8 cellular contexts compared by ENCODE assay signal in the genomic region with DNA sequence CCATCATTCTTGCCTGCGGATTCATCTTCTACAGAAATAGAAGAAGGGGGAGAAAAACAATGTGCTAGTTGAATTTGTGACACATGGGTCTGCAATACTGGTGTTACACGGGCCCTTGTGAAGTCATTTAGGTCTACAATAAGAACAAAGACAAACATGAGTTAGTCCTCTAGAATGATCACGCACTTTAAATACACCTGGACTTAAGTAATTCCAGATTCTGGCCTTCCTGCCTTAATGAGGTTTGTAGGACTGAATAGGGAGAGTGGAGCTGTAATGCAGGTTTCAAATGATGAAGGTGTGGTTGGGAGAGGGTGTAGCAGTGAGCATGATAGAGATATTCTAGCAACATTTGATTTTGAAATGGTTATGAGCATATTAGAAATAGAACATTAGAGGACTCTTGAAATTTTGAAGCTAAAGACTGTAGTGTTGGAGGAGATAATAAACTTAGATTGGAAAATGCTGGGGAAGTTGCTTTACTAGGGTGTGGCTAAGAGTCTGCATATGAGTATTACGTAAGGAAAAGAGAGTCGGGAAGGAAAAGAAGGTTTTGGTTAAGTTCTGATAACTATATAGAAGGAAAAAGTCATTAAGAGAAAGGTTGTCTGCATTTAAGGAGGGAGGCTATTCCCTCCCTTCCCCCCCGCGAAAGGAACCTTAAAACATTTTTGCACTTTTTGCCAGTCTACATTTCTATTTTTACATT. TPM values are rescaled to one million over a fixed set of nuclear protein-coding genes. Genes with fewer than 3 reads are reported as not detected.
DNase-seq lines count a peak whose midpoint lies in the region; ATAC-seq and TF ChIP-seq lines count a peak whose summit lies in the region.

No MANE protein-coding gene starts in this region.

- peak overlapping the region; percentile 99 for H3K27ac Mint-ChIP-seq in endodermal cell

- H3K9me3 Mint-ChIP-seq in endodermal cell, result no peaks in the 10 kb centered on the region

- peak overlapping the region; percentile 93 for H3K9ac ChIP-seq in endodermal cell (ENCODE audit: extremely low read depth, low read length, poor library complexity, severe bottlenecking)

- peaks cover 0 to 24% (median 6%) of the 10 kb centered on the region in 4 donors for H3K4me1 ChIP-seq in Peyer's patch
- H3K4me1 ChIP-seq in endodermal cell (ENCODE audit: control insufficient read depth, insufficient read depth, low read length), result no peaks in the 10 kb centered on the region
- H3K4me1 ChIP-seq in ovary (ENCODE audit: insufficient read depth), result peaks cover 2% of the 10 kb centered on the region

- ATAC-seq in HG02938 (IDR thresholded peaks at IDR 0.05; ENCODE audit: unreplicated experiment) (no peak), left colon (no peak)

- TF ChIP-seq POLR2A in Peyer's patch (IDR thresholded peaks at IDR 0.05) (no peak), ovary (IDR thresholded peaks at IDR 0.05) (no peak)

- H3K4me3 Mint-ChIP-seq in endodermal cell, result peak overlapping the region; percentile 94

- intact Hi-C loops in ovary (cut with DNase I), result loop anchor here in 2 of 4 donors (2.0 to 10.0 kb wide), 2 partner anchors 58 to 138 kb away; a partner anchor contains a TSS
- intact Hi-C loops in left colon (cut with DNase I, micrococcal nuclease), result no loop called here

- TF ChIP-seq EP300 in ovary (IDR thresholded peaks at IDR 0.05), result no peak

- TF ChIP-seq CTCF in Peyer's patch (IDR thresholded peaks at IDR 0.05) (no peak), endodermal cell (conservative IDR thresholded peaks at IDR 0.05) (no peak), ovary (IDR thresholded peaks at IDR 0.05) (no peak)

- no peaks in the 10 kb centered on the region for H3K27me3 ChIP-seq in Peyer's patch
- no peaks in the 10 kb centered on the region for H3K27me3 ChIP-seq in endodermal cell (ENCODE audit: control insufficient read depth, insufficient read depth, low read length, poor library complexity, severe bottlenecking)
- H3K27me3 ChIP-seq in ovary, result no peaks in the 10 kb centered on the region

- no peaks in the 10 kb centered on the region for H3K27me3 Mint-ChIP-seq in endodermal cell (ENCODE audit: insufficient read depth)

- DNase-seq in NCI-H2227 treated with DMSO at 0.1 percent for 48 hours (lab: John Stamatoyannopoulos, UW) (peak; percentile 2), NCI-H2227 (lab: John Stamatoyannopoulos, UW; ENCODE audit: unreplicated experiment) (no peak), Peyer's patch (no peak), endodermal cell (no peak), ovary (no peak), left colon (no peak)
- no peak for DNase-seq in stimulated activated naive CD4-positive, alpha-beta T cell treated with Interleukin-2 at 50 U/mL for 16 hours (lab: John Stamatoyannopoulos, UW)

- peak overlapping the region; percentile 99 to 100 (median 100) for H3K27ac ChIP-seq in Peyer's patch
- peak overlapping the region; percentile 91 for H3K27ac ChIP-seq in endodermal cell (ENCODE audit: low read depth, low read length)
- H3K27ac ChIP-seq in ovary, result peak overlapping the region; percentile 98

- WGBS in endodermal cell (ENCODE audit: insufficient coverage in 1 of 2, insufficient read length in 1 of 2), 2 experiments, result 27 to 69% methylated on average over 2 to 7 of the region's 7 CpGs
- 15 to 24% (median 17%) methylated on average over 7 of the region's 7 CpGs for WGBS in ovary, 3 donors

- H3K36me3 ChIP-seq in Peyer's patch (peaks cover 0 to 18% (median 0%) of the 10 kb centered on the region in 3 donors), endodermal cell (ENCODE audit: control insufficient read depth, insufficient read depth, low read length) (peaks cover 50% of the 10 kb centered on the region), ovary (no peaks in the 10 kb centered on the region)

- H3K9me3 ChIP-seq in Peyer's patch (no peaks in the 10 kb centered on the region), endodermal cell (ENCODE audit: control insufficient read depth, low read length) (no peaks in the 10 kb centered on the region), ovary (no peaks in the 10 kb centered on the region)

- H3K4me1 Mint-ChIP-seq in endodermal cell, result peaks cover 19% of the 10 kb centered on the region

- H3K4me3 ChIP-seq in Peyer's patch (peak overlapping the region; percentile 81 to 98 (median 88)), endodermal cell (ENCODE audit: low read length) (peak overlapping the region; percentile 98), ovary (peak overlapping the region; percentile 76)

- peaks cover 24% of the 10 kb centered on the region for H3K36me3 Mint-ChIP-seq in endodermal cell (ENCODE audit: low read depth)

RNA-seq across cellular contexts. Expression of a gene that starts 0.6 kb away (rescaled TPM):
- total RNA-seq in Peyer's patch (100 to 1,000 TPM in 2 of 4 donors, 10 to 100 TPM in 2; 83.1 to 201 (median 109) TPM), endodermal cell (10 to 100 TPM; 63.5 to 63.7 TPM), ovary (100 to 1,000 TPM in 5 of 7 donors, 10 to 100 TPM in 2; 91.8 to 206 (median 114) TPM), left colon (10 to 100 TPM; 56.7 to 72.2 TPM)
- 98.8 TPM for polyA plus RNA-seq in endodermal cell (2013, experiment 1 of 2)
- polyA plus RNA-seq in endodermal cell (2013, experiment 2 of 2), result 89.7 TPM
- 100 to 1,000 TPM in 1 of 2 donors, 10 to 100 TPM in 1; 88.8 to 107 TPM for polyA plus RNA-seq in ovary

RNA-seq across cellular contexts. Expression of a gene that starts 0.9 kb away (rescaled TPM):
- 100 to 1,000 TPM; 102 to 136 (median 119) TPM for total RNA-seq in Peyer's patch
- 10 to 100 TPM; 78.4 to 81.8 TPM for total RNA-seq in endodermal cell
- 87.7 TPM for polyA plus RNA-seq in endodermal cell (2013, experiment 1 of 2)
- polyA plus RNA-seq in endodermal cell (2013, experiment 2 of 2), result 78.9 TPM
- 100 to 1,000 TPM in 5 of 7 donors, 10 to 100 TPM in 2; 93.5 to 638 (median 117) TPM for total RNA-seq in ovary
- polyA plus RNA-seq in ovary, result 10 to 100 TPM; 74.9 to 87.1 TPM
- total RNA-seq in left colon, result 100 to 1,000 TPM in 1 of 2 donors, 10 to 100 TPM in 1; 85.0 to 104 TPM

RNA-seq across cellular contexts. Expression of a gene that starts 55.9 kb away (rescaled TPM):
- total RNA-seq in Peyer's patch, result 10 to 100 TPM; 30.5 to 97.6 (median 75.4) TPM
- total RNA-seq in endodermal cell, result 10 to 100 TPM; 70.8 to 75.9 TPM
- polyA plus RNA-seq in endodermal cell (2013, experiment 1 of 2), result 101 TPM
- 96.7 TPM for polyA plus RNA-seq in endodermal cell (2013, experiment 2 of 2)
- 10 to 100 TPM; 56.0 to 78.5 (median 69.1) TPM for total RNA-seq in ovary
- polyA plus RNA-seq in ovary, result 10 to 100 TPM; 43.4 to 98.1 TPM
- total RNA-seq in left colon, result 100 to 1,000 TPM in 1 of 2 donors, 10 to 100 TPM in 1; 90.9 to 100 TPM
